ENCODE assay signal across 8 cellular contexts in the genomic region with DNA sequence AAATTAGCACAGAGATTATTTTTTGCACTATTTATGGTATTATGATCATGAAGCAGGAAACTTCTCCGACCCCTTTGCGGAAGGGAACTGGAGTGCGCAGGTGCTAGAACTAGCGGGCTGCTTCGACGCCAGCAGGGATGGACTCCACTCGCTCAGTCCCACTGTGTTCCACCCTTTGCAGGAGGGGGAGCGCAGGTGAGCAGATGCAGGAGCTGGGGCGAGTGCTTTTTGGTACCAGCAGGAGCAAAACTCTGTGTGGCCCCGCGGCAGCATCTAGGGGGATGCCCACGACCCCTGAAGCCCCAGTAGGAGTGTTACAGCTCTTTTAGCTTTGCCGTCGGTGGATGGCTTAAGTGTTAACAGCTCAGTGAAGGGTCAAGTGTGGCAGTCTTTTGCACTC.
"Had no signal": no experiment of that assay in that cellular context is flagged by ENCODE, and none has a peak within 500 bp of the region (broad histone marks: within the 10 kb centered on the region; RNA-seq: fewer than 3 reads in every experiment).

No MANE protein-coding gene starts in this region.

- H3K4me3 ChIP-seq: K562 had no signal

- ATAC-seq: HepG2 had no signal

- H3K27ac ChIP-seq: HL-60, KMS-11 had no signal

- H3K36me3 Mint-ChIP-seq: IgD-negative memory B cell had no signal

- H3K27ac Mint-ChIP-seq: IgD-negative memory B cell had no signal

- FAIRE-seq: HepG2, HTR-8/SVneo, K562 had no signal

- DNase-seq: IMR-90, KBM-7 had no signal

- H3K9ac ChIP-seq: KMS-11 had no signal

- H3K4me1 Mint-ChIP-seq: IgD-negative memory B cell had no signal

- H3K4me3 Mint-ChIP-seq: IgD-negative memory B cell had no signal

- H3K27me3 Mint-ChIP-seq: IgD-negative memory B cell had no signal

- H3K4me2 ChIP-seq: KMS-11 had no signal
